ENCODE assay signal across 18 cellular contexts in the genomic region with DNA sequence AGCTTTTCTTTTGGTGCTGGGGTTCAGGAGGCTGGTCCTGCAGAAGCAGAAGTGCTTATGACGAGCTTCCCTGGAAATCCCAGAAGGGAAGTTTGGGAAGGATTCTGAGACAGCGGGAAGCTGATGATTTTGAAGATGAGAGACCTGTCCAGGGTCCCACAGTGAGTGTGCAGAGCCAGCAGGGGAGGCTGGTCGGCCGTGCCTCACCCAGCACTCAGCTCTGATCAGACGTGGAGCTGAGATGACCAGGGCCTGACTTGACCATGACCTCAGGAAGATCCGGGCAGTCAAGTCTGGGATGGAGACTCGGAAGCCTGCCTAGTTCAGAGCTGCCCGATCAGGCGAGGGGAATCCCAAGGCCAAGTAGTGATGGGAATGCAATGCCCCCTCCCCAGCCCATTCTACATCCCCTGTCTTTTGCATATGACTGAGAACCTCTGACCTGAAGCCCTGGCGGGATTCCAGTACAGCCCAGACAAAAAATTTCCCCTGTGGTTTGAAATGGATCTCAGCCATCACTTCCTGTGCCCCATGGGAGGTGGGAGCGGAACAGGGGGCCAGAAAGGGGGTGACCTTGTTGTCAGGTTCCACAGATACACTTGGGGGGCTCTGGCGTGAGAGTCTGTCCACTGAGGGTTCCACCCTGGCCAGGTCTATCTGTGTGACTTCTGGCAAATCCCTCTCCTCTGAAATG.
A peak's percentile ranks its signal among the peaks of the same experiment; 100 is the strongest.
DNase-seq lines count a peak whose midpoint lies in the region; ATAC-seq and TF ChIP-seq lines count a peak whose summit lies in the region.
"Had no signal": no experiment of that assay in that cellular context is flagged by ENCODE, and none has a peak within 500 bp of the region (broad histone marks: within the 10 kb centered on the region; RNA-seq: fewer than 3 reads in every experiment).

No MANE protein-coding gene starts in this region.

- no peaks in the 10 kb centered on the region for H3K27me3 ChIP-seq in HUES48 (ENCODE audit: control insufficient read depth, insufficient read depth, low read length)
- H3K27me3 ChIP-seq in Peyer's patch, result no peaks in the 10 kb centered on the region

- TF ChIP-seq CTCF in Peyer's patch (IDR thresholded peaks at IDR 0.05), result no peak

- intact Hi-C loops in activated CD4-positive, alpha-beta T cell treated with anti-CD3 and anti-CD28 coated beads, Interleukin-2, amount 10 ng/mL, durations not matched to agents 24 days and 14 days (cut with micrococcal nuclease), result no loop called here

- H3K27ac ChIP-seq in HUES48 (ENCODE audit: low read depth, low read length), result peak overlapping the region; percentile 42
- H3K27ac ChIP-seq in Peyer's patch, result peak overlapping the region in 1 of 4 donors; percentile 92

- H3K4me1 Mint-ChIP-seq in activated CD4-positive, alpha-beta T cell treated with anti-CD3 and anti-CD28 coated beads, Interleukin-2, amount 10 ng/mL, durations not matched to agents 24 days and 14 days, result peaks cover 89% of the 10 kb centered on the region
- H3K4me1 Mint-ChIP-seq in activated naive CD8-positive, alpha-beta T cell (ENCODE audit: low read depth), result peaks cover 88% of the 10 kb centered on the region
- peaks cover 43 to 94% (median 60%) of the 10 kb centered on the region in 4 donors for H3K4me1 Mint-ChIP-seq in naive thymus-derived CD8-positive, alpha-beta T cell

- POLR2A ChIA-PET in naive thymus-derived CD8-positive, alpha-beta T cell (lab: Charles Lee), result interaction anchor here (0.7 to 10.6 kb wide), 10 partner anchors 8 to 98 kb away, joined by 3 to 137 read pairs (median 3); a partner anchor contains a TSS

- H3K27ac Mint-ChIP-seq in activated CD4-positive, alpha-beta T cell treated with anti-CD3 and anti-CD28 coated beads, Interleukin-2, amount 10 ng/mL, durations not matched to agents 24 days and 14 days, result peak overlapping the region; percentile 78
- H3K27ac Mint-ChIP-seq in activated naive CD8-positive, alpha-beta T cell, result peak overlapping the region; percentile 50
- peak overlapping the region in 6 of 10 donors; percentile 33 to 89 (median 55) for H3K27ac Mint-ChIP-seq in naive thymus-derived CD8-positive, alpha-beta T cell
- H3K27ac Mint-ChIP-seq: CD8-positive, alpha-beta T cell had no signal

- no peaks in the 10 kb centered on the region for H3K9me3 ChIP-seq in HUES48 (ENCODE audit: control insufficient read depth, insufficient read depth, low read length)
- H3K9me3 ChIP-seq in Peyer's patch, result no peaks in the 10 kb centered on the region

- H3K4me3 ChIP-seq in HUES48 (ENCODE audit: low read depth, low read length), result no peak overlapping the region
- no peak overlapping the region for H3K4me3 ChIP-seq in Peyer's patch

- H3K9me3 Mint-ChIP-seq in activated CD4-positive, alpha-beta T cell treated with anti-CD3 and anti-CD28 coated beads, Interleukin-2, amount 10 ng/mL, durations not matched to agents 24 days and 14 days, result no peaks in the 10 kb centered on the region
- H3K9me3 Mint-ChIP-seq in activated naive CD8-positive, alpha-beta T cell (ENCODE audit: low read depth), result no peaks in the 10 kb centered on the region
- no peaks in the 10 kb centered on the region for H3K9me3 Mint-ChIP-seq in naive thymus-derived CD8-positive, alpha-beta T cell
- H3K9me3 Mint-ChIP-seq: CD8-positive, alpha-beta T cell had no signal

- no peak for ATAC-seq in naive thymus-derived CD8-positive, alpha-beta T cell
- ATAC-seq in GM19455 (IDR thresholded peaks at IDR 0.05; ENCODE audit: unreplicated experiment) (no peak), HG03469 (IDR thresholded peaks at IDR 0.05; ENCODE audit: unreplicated experiment) (no peak)
- ATAC-seq: CD8-positive, alpha-beta T cell; Panc1 had no signal

- H3K36me3 ChIP-seq in HUES48 (ENCODE audit: control insufficient read depth, insufficient read depth, low read length) (no peaks in the 10 kb centered on the region), Peyer's patch (no peaks in the 10 kb centered on the region)

- peak; percentile 62 for DNase-seq in activated CD4-positive, alpha-beta T cell treated with anti-CD3 and anti-CD28 coated beads, Interleukin-2, amount 10 ng/mL, durations not matched to agents 24 days and 14 days
- DNase-seq in activated CD4-positive, alpha-beta T cell treated with anti-CD3 and anti-CD28 coated beads for 48 hours, result no peak
- DNase-seq in naive thymus-derived CD8-positive, alpha-beta T cell, result no peak
- no peak for DNase-seq in Peyer's patch
- DNase-seq: activated naive CD4-positive, alpha-beta T cell treated with anti-CD3 and anti-CD28 coated beads, Interleukin-2, amount 50 U/mL, for 16 hours; CD8-positive, alpha-beta T cell; cerebellar nuclear complex; GDM1; KG1; NCI-H1436 treated with DMSO at 0.1 percent for 48 hours; NCI-H510A; occipital lobe; stimulated activated naive CD4-positive, alpha-beta T cell had no signal

- peak overlapping the region; percentile 17 for H3K4me3 Mint-ChIP-seq in activated CD4-positive, alpha-beta T cell treated with anti-CD3 and anti-CD28 coated beads, Interleukin-2, amount 10 ng/mL, durations not matched to agents 24 days and 14 days
- no peak overlapping the region for H3K4me3 Mint-ChIP-seq in activated naive CD8-positive, alpha-beta T cell
- no peak overlapping the region for H3K4me3 Mint-ChIP-seq in naive thymus-derived CD8-positive, alpha-beta T cell
- H3K4me3 Mint-ChIP-seq: CD8-positive, alpha-beta T cell had no signal

- TF ChIP-seq POLR2A in Peyer's patch (IDR thresholded peaks at IDR 0.05), result no peak

- H3K27me3 Mint-ChIP-seq in activated CD4-positive, alpha-beta T cell treated with anti-CD3 and anti-CD28 coated beads, Interleukin-2, amount 10 ng/mL, durations not matched to agents 24 days and 14 days, result no peaks in the 10 kb centered on the region
- H3K27me3 Mint-ChIP-seq in activated naive CD8-positive, alpha-beta T cell, result no peaks in the 10 kb centered on the region
- no peaks in the 10 kb centered on the region for H3K27me3 Mint-ChIP-seq in naive thymus-derived CD8-positive, alpha-beta T cell

- peaks cover 24% of the 10 kb centered on the region for H3K4me1 ChIP-seq in HUES48 (ENCODE audit: control insufficient read depth, insufficient read depth, low read length)
- peaks cover 0 to 60% (median 30%) of the 10 kb centered on the region in 4 donors for H3K4me1 ChIP-seq in Peyer's patch

- no peak overlapping the region for H3K9ac ChIP-seq in HUES48 (ENCODE audit: low read depth, low read length)

- H3K36me3 Mint-ChIP-seq in activated CD4-positive, alpha-beta T cell treated with anti-CD3 and anti-CD28 coated beads, Interleukin-2, amount 10 ng/mL, durations not matched to agents 24 days and 14 days (ENCODE audit: low read depth), result peaks cover 4% of the 10 kb centered on the region
- no peaks in the 10 kb centered on the region for H3K36me3 Mint-ChIP-seq in activated naive CD8-positive, alpha-beta T cell
- H3K36me3 Mint-ChIP-seq in naive thymus-derived CD8-positive, alpha-beta T cell, result no peaks in the 10 kb centered on the region
- H3K36me3 Mint-ChIP-seq: CD8-positive, alpha-beta T cell had no signal
